In genomic region chr9:134056483-134057310, GRCh38 we compare ENCODE assay signal across 14 cellular contexts. TPM values are rescaled to one million over a fixed set of nuclear protein-coding genes. Genes with fewer than 3 reads are reported as not detected.
A peak's percentile ranks its signal among the peaks of the same experiment; 100 is the strongest.
DNase-seq lines count a peak whose midpoint lies in the region; ATAC-seq, FAIRE-seq and TF ChIP-seq lines count a peak whose summit lies in the region.
"Had no signal": no experiment of that assay in that cellular context is flagged by ENCODE, and none has a peak within 500 bp of the region (broad histone marks: within the 10 kb centered on the region; RNA-seq: fewer than 3 reads in every experiment).

No MANE protein-coding gene starts in this region.

- H3K27ac ChIP-seq in right cardiac atrium (ENCODE audit: low read length) (no peak overlapping the region), rectal smooth muscle tissue (ENCODE audit: low read depth, low read length) (peak overlapping the region; percentile 43)
- H3K27ac ChIP-seq: neutrophil had no signal

- H3K4me1 ChIP-seq in adipocyte (ENCODE audit: control insufficient read depth, insufficient read depth, low read length) (peaks cover 31% of the 10 kb centered on the region), right cardiac atrium (ENCODE audit: control insufficient read depth, insufficient read depth, low read length) (peaks cover 21% of the 10 kb centered on the region), rectal smooth muscle tissue (ENCODE audit: control insufficient read depth, insufficient read depth, low read length) (peaks cover 25% of the 10 kb centered on the region)

- H3K36me3 ChIP-seq in adipocyte (ENCODE audit: control insufficient read depth, insufficient read depth, low read length, severe bottlenecking) = peaks cover 9% of the 10 kb centered on the region
- H3K36me3 ChIP-seq in rectal smooth muscle tissue (ENCODE audit: control insufficient read depth, insufficient read depth, low read length) = peaks cover 5% of the 10 kb centered on the region

- peak; percentile 10 for DNase-seq in GM12892 (ENCODE audit: insufficient read length)
- DNase-seq in adipocyte (ENCODE audit: low read depth) = no peak
- DNase-seq in right cardiac atrium = peak in 2 of 3 donors; percentile 59 to 66
- no peak for DNase-seq in NCI-H1694 treated with DMSO at 0.1 percent for 48 hours (lab: John Stamatoyannopoulos, UW)
- DNase-seq: activated CD4-positive, alpha-beta memory T cell treated with anti-CD3 and anti-CD28 coated beads, Interleukin-2, amount 10 ng/mL, durations not matched to agents 7 days and 5 days; amniotic stem cell; NCI-H146 had no signal

- no peaks in the 10 kb centered on the region for H3K9me3 ChIP-seq in adipocyte (ENCODE audit: control insufficient read depth, low read length)
- H3K9me3 ChIP-seq in right cardiac atrium (ENCODE audit: control insufficient read depth, low read length) = no peaks in the 10 kb centered on the region
- H3K9me3 ChIP-seq: neutrophil had no signal

- H3K9ac ChIP-seq in adipocyte (ENCODE audit: low read length) (no peak overlapping the region), rectal smooth muscle tissue (ENCODE audit: low read length) (no peak overlapping the region)

- TF ChIP-seq POLR2A in GM12892 (IDR thresholded peaks at IDR 0.05; ENCODE audit: low read depth, low read length) = no peak

- H3K27me3 ChIP-seq in adipocyte (replicated peaks; ENCODE audit: control insufficient read depth, insufficient read depth, low read length) (no peaks in the 10 kb centered on the region), right cardiac atrium (ENCODE audit: control insufficient read depth, insufficient read depth) (no peaks in the 10 kb centered on the region), rectal smooth muscle tissue (ENCODE audit: control insufficient read depth, insufficient read depth, low read length) (no peaks in the 10 kb centered on the region)
- H3K27me3 ChIP-seq: neutrophil had no signal

- H3K4me3 ChIP-seq in adipocyte (ENCODE audit: low read length) = peak overlapping the region; percentile 22
- no peak overlapping the region for H3K4me3 ChIP-seq in right cardiac atrium (ENCODE audit: low read length)
- H3K4me3 ChIP-seq in rectal smooth muscle tissue (ENCODE audit: low read length) = peak overlapping the region; percentile 38

- intact Hi-C loops in right cardiac atrium (cut with DNase I) = no loop called here

- ATAC-seq in right cardiac atrium (peak; percentile 2 to 9), GM19324 (IDR thresholded peaks at IDR 0.05; ENCODE audit: low FRiP score, unreplicated experiment) (no peak), GM19395 (IDR thresholded peaks at IDR 0.05; ENCODE audit: unreplicated experiment) (no peak), GM18498 (IDR thresholded peaks at IDR 0.05; ENCODE audit: unreplicated experiment) (no peak)

- FAIRE-seq in GM12892 (lab: Jason Lieb, UNC) = no peak
- FAIRE-seq: endothelial cell of umbilical vein, HTR-8/SVneo had no signal

- WGBS in right cardiac atrium = 66% methylated on average over 24 of the region's 24 CpGs

RNA-seq across cellular contexts. Expression of gene BRD3, which starts 11.1 kb away (rescaled TPM):
- polyA plus RNA-seq in GM12892 (2012; ENCODE audit: missing spikeins) = 5.2 TPM
- total RNA-seq in right cardiac atrium = 10 to 100 TPM; 27.4 to 37.3 (median 31.5) TPM
- polyA plus RNA-seq in right cardiac atrium = 13.0 TPM

RNA-seq across cellular contexts. Expression of gene BRD3OS, which starts 31.4 kb away (rescaled TPM):
- 5.7 TPM for polyA plus RNA-seq in GM12892 (2012; ENCODE audit: missing spikeins)
- total RNA-seq in right cardiac atrium = 10 to 100 TPM in 3 of 4 donors, 1 to 10 TPM in 1; 9.2 to 12.1 (median 11.2) TPM
- 4.7 TPM for polyA plus RNA-seq in right cardiac atrium

Comparison
In these comparisons a context has a peak if more than half of its experiments do, and no peak if none do; other contexts are left out.
1. DNase-seq: peak in GM12892 (single experiment) and right cardiac atrium (2 of 3); none in adipocyte (single experiment) and NCI-H1694 treated with DMSO at 0.1 percent for 48 hours (single experiment).
2. ATAC-seq: peak in right cardiac atrium (2 of 2); none in GM19324 (single experiment), GM19395 (single experiment) and GM18498 (single experiment).